In genomic region chr10:112532053-112532658, GRCh38 we compare ENCODE assay signal across 9 cellular contexts.
DNase-seq lines count a peak whose midpoint lies in the region; ATAC-seq and TF ChIP-seq lines count a peak whose summit lies in the region.
"Had no signal": no experiment of that assay in that cellular context is flagged by ENCODE, and none has a peak within 500 bp of the region (broad histone marks: within the 10 kb centered on the region; RNA-seq: fewer than 3 reads in every experiment).

No MANE protein-coding gene starts in this region.

- peaks cover 21% of the 10 kb centered on the region for H3K36me3 Mint-ChIP-seq in activated CD4-positive, alpha-beta T cell treated with anti-CD3 and anti-CD28 coated beads for 36 hours (ENCODE audit: low read depth)
- H3K36me3 Mint-ChIP-seq in nephron (ENCODE audit: low read depth): peaks cover 3% of the 10 kb centered on the region

- POLR2A ChIA-PET in activated CD4-positive, alpha-beta T cell treated with anti-CD3 and anti-CD28 coated beads for 36 hours (lab: Charles Lee): no interaction called here

- CTCF ChIA-PET in activated CD4-positive, alpha-beta T cell treated with anti-CD3 and anti-CD28 coated beads for 36 hours (lab: Charles Lee): interaction anchor here (1.1 to 1.2 kb wide), 2 partner anchors 14 to 60 kb away, joined by 3 read pairs; no protein-coding TSS in a partner anchor

- peaks cover 2% of the 10 kb centered on the region for H3K27me3 Mint-ChIP-seq in activated CD4-positive, alpha-beta T cell treated with anti-CD3 and anti-CD28 coated beads for 36 hours
- no peaks in the 10 kb centered on the region for H3K27me3 Mint-ChIP-seq in nephron (ENCODE audit: low read depth)

- ATAC-seq in activated CD4-positive, alpha-beta T cell treated with anti-CD3 and anti-CD28 coated beads for 36 hours: peak; percentile 92
- ATAC-seq in HG02973 (IDR thresholded peaks at IDR 0.05; ENCODE audit: unreplicated experiment) (peak; percentile 97), left cardiac atrium (no peak)

- intact Hi-C loops in activated CD4-positive, alpha-beta T cell treated with anti-CD3 and anti-CD28 coated beads for 36 hours (cut with DNase I, micrococcal nuclease): loop anchor here (1.0 to 5.0 kb wide), 6 partner anchors 13 to 1150 kb away; no protein-coding TSS in a partner anchor
- intact Hi-C loops in left cardiac atrium (cut with DNase I) (no loop called here), cardiac septum (cut with DNase I) (no loop called here)

- no peak for TF ChIP-seq CTCF in nephron (IDR thresholded peaks at IDR 0.05; ENCODE audit: unreplicated experiment in 3 of 3)

- peak; percentile 13 for DNase-seq in activated CD4-positive, alpha-beta T cell treated with anti-CD3 and anti-CD28 coated beads for 36 hours
- DNase-seq in activated CD4-positive, alpha-beta T cell treated with anti-CD3 and anti-CD28 coated beads for 1 hour: no peak
- peak; percentile 83 for DNase-seq in SW480 (ENCODE audit: low spot score)
- DNase-seq in left cardiac atrium: no peak
- no peak for DNase-seq in cardiac septum (ENCODE audit: low spot score)
- no peak for DNase-seq in NCI-H82 treated with DMSO at 0.1 percent for 48 hours (lab: John Stamatoyannopoulos, UW; ENCODE audit: unreplicated experiment)

- H3K4me3 Mint-ChIP-seq in activated CD4-positive, alpha-beta T cell treated with anti-CD3 and anti-CD28 coated beads for 36 hours: no peak overlapping the region
- peak overlapping the region in 1 of 3 experiments; percentile 73 for H3K4me3 Mint-ChIP-seq in nephron
- H3K4me3 Mint-ChIP-seq: neural crest cell had no signal

- no peak overlapping the region for H3K27ac Mint-ChIP-seq in activated CD4-positive, alpha-beta T cell treated with anti-CD3 and anti-CD28 coated beads for 36 hours
- H3K27ac Mint-ChIP-seq in nephron: peak overlapping the region in 2 of 3 experiments; percentile 75 to 78

- no peaks in the 10 kb centered on the region for H3K9me3 Mint-ChIP-seq in activated CD4-positive, alpha-beta T cell treated with anti-CD3 and anti-CD28 coated beads for 36 hours (ENCODE audit: low read depth)
- no peaks in the 10 kb centered on the region for H3K9me3 Mint-ChIP-seq in nephron
- H3K9me3 Mint-ChIP-seq: neural crest cell had no signal

- peaks cover 32% of the 10 kb centered on the region for H3K4me1 Mint-ChIP-seq in activated CD4-positive, alpha-beta T cell treated with anti-CD3 and anti-CD28 coated beads for 36 hours
- peaks cover 14% of the 10 kb centered on the region for H3K4me1 Mint-ChIP-seq in nephron

Comparison
In these comparisons a context has a peak if more than half of its experiments do, and no peak if none do; other contexts are left out.
1. DNase-seq: peak in activated CD4-positive, alpha-beta T cell treated with anti-CD3 and anti-CD28 coated beads for 36 hours (single experiment) and SW480 (single experiment); none in activated CD4-positive, alpha-beta T cell treated with anti-CD3 and anti-CD28 coated beads for 1 hour (single experiment), left cardiac atrium (single experiment), cardiac septum (single experiment) and NCI-H82 treated with DMSO at 0.1 percent for 48 hours (single experiment).
2. ATAC-seq: peak in activated CD4-positive, alpha-beta T cell treated with anti-CD3 and anti-CD28 coated beads for 36 hours (single experiment) and HG02973 (single experiment); none in left cardiac atrium (0 of 2).
3. intact Hi-C loops: an anchor here in activated CD4-positive, alpha-beta T cell treated with anti-CD3 and anti-CD28 coated beads for 36 hours (1.0 to 5.0 kb wide); none called in left cardiac atrium and cardiac septum.